16 cellular contexts compared by ENCODE assay signal in the genomic region with DNA sequence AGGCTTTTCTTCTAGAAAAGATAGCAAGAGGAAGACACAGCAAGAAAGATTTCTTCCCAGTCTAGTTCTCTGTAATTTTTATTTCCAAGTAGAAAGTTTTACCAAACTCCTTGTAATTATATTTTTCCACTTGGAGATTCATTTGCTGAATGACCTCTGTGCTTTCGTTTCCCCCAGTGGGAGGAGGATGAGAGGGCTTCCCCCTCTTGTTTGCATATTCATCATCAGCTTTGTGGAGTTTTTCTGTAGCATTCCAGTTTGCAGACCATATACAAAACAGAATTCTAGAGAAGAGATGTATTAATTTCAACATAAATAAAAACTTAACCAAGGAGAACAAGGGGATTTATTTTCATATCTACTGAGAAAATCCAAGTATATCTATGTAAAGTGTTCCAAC. TPM values are rescaled to one million over a fixed set of nuclear protein-coding genes. Genes with fewer than 3 reads are reported as not detected.
A peak's percentile ranks its signal among the peaks of the same experiment; 100 is the strongest.
DNase-seq lines count a peak whose midpoint lies in the region; ATAC-seq and TF ChIP-seq lines count a peak whose summit lies in the region.
"Had no signal": no experiment of that assay in that cellular context is flagged by ENCODE, and none has a peak within 500 bp of the region (broad histone marks: within the 10 kb centered on the region; RNA-seq: fewer than 3 reads in every experiment).

No MANE protein-coding gene starts in this region.

- DNase-seq in GM10266 (ENCODE audit: extremely low spot score) = peak; percentile 21
- DNase-seq in fibroblast of peridontal ligament (ENCODE audit: extremely low read depth) = peak; percentile 8
- no peak for DNase-seq in natural killer cell treated with Interleukin-12 subunit alpha and Interleukin-12 subunit beta and Interleukin-15 and Interleukin-18, amount 100 ng/mL, for 72 hours (ENCODE audit: low spot score)
- no peak for DNase-seq in chondrocyte (ENCODE audit: low spot score)
- no peak for DNase-seq in dedifferentiated amniotic fluid mesenchymal stem cell (ENCODE audit: extremely low spot score)
- DNase-seq: 8988T; CD4-positive, alpha-beta memory T cell; DMS79 treated with DMSO at 0.1 percent for 48 hours; GF-D8; H9 had no signal

- H3K4me1 ChIP-seq in Loucy (ENCODE audit: insufficient read depth, low read length, poor library complexity, severe bottlenecking) = no peaks in the 10 kb centered on the region
- H3K4me1 ChIP-seq: BLaER1 had no signal

- H3K9ac ChIP-seq in Loucy (ENCODE audit: low read depth, low read length, poor library complexity, severe bottlenecking) = no peak overlapping the region
- H3K9ac ChIP-seq: BLaER1 had no signal

- H3K4me3 ChIP-seq in Loucy (ENCODE audit: low read length, poor library complexity, severe bottlenecking) = no peak overlapping the region
- H3K4me3 ChIP-seq: BLaER1 had no signal

- H3K4me3 Mint-ChIP-seq in natural killer cell treated with Interleukin-12 subunit alpha and Interleukin-12 subunit beta and Interleukin-15 and Interleukin-18, amount 100 ng/mL, for 72 hours = peak overlapping the region; percentile 61
- H3K4me3 Mint-ChIP-seq in chondrocyte (ENCODE audit: unreplicated experiment) = no peak overlapping the region
- H3K4me3 Mint-ChIP-seq: CD14-positive monocyte; CD4-positive, alpha-beta memory T cell; H9 had no signal

- H3K36me3 Mint-ChIP-seq in natural killer cell treated with Interleukin-12 subunit alpha and Interleukin-12 subunit beta and Interleukin-15 and Interleukin-18, amount 100 ng/mL, for 72 hours = no peaks in the 10 kb centered on the region
- H3K36me3 Mint-ChIP-seq in chondrocyte (ENCODE audit: low read depth) = peaks cover 2% of the 10 kb centered on the region
- H3K36me3 Mint-ChIP-seq: CD4-positive, alpha-beta memory T cell had no signal

- no peaks in the 10 kb centered on the region for H4K20me1 ChIP-seq in Loucy (ENCODE audit: insufficient read depth, low read length, poor library complexity, severe bottlenecking)
- H4K20me1 ChIP-seq: BLaER1 had no signal

- no peaks in the 10 kb centered on the region for H3K9me2 ChIP-seq in Loucy (replicated peaks; ENCODE audit: low read depth, low read length)

- no peaks in the 10 kb centered on the region for H3F3A ChIP-seq in Loucy (ENCODE audit: low read depth)

- no peaks in the 10 kb centered on the region for H3K27me3 ChIP-seq in Loucy (ENCODE audit: insufficient read depth, low read length, poor library complexity, severe bottlenecking)
- H3K27me3 ChIP-seq: BLaER1 had no signal

- no peaks in the 10 kb centered on the region for H3K79me2 ChIP-seq in Loucy (ENCODE audit: insufficient read depth, low read length)

- peak overlapping the region; percentile 67; the same call in 1 of the 2 replicates for H2AFZ ChIP-seq in Loucy (ENCODE audit: low read length)

- peak overlapping the region in 1 of 2 donors; percentile 67 for H3K27ac Mint-ChIP-seq in natural killer cell treated with Interleukin-12 subunit alpha and Interleukin-12 subunit beta and Interleukin-15 and Interleukin-18, amount 100 ng/mL, for 72 hours
- H3K27ac Mint-ChIP-seq in chondrocyte (ENCODE audit: unreplicated experiment) = no peak overlapping the region
- H3K27ac Mint-ChIP-seq: CD14-positive monocyte; CD4-positive, alpha-beta memory T cell; H9 had no signal

- H3K36me3 ChIP-seq in Loucy (ENCODE audit: insufficient read depth, low read length) = no peaks in the 10 kb centered on the region
- H3K36me3 ChIP-seq: BLaER1 had no signal

- H3K4me2 ChIP-seq in Loucy (ENCODE audit: low read depth, low read length, poor library complexity, severe bottlenecking) = no peak overlapping the region
- H3K4me2 ChIP-seq: BLaER1 had no signal

- TF ChIP-seq CTCF in GM10266 (IDR thresholded peaks at IDR 0.05; ENCODE audit: control insufficient read depth, insufficient read depth, low read depth, missing control alignments) (no peak), Loucy (conservative IDR thresholded peaks at IDR 0.05; ENCODE audit: low read length) (no peak), chondrocyte (IDR thresholded peaks at IDR 0.05) (no peak)

- peaks cover 0 to 4% of the 10 kb centered on the region in 2 donors for H3K27me3 Mint-ChIP-seq in natural killer cell treated with Interleukin-12 subunit alpha and Interleukin-12 subunit beta and Interleukin-15 and Interleukin-18, amount 100 ng/mL, for 72 hours
- no peaks in the 10 kb centered on the region for H3K27me3 Mint-ChIP-seq in chondrocyte (ENCODE audit: low read depth)
- H3K27me3 Mint-ChIP-seq: IgD-negative memory B cell had no signal

- ATAC-seq in natural killer cell treated with Interleukin-12 subunit alpha and Interleukin-12 subunit beta and Interleukin-15 and Interleukin-18, amount 100 ng/mL, for 72 hours = no peak
- no peak for ATAC-seq in HG03039 (IDR thresholded peaks at IDR 0.05; ENCODE audit: unreplicated experiment)
- ATAC-seq: HepG2 had no signal

- no peaks in the 10 kb centered on the region for H3K9me3 Mint-ChIP-seq in natural killer cell treated with Interleukin-12 subunit alpha and Interleukin-12 subunit beta and Interleukin-15 and Interleukin-18, amount 100 ng/mL, for 72 hours
- H3K9me3 Mint-ChIP-seq in chondrocyte (ENCODE audit: low read depth) = no peaks in the 10 kb centered on the region
- H3K9me3 Mint-ChIP-seq: IgD-negative memory B cell had no signal

- peaks cover 10% of the 10 kb centered on the region in 2 donors for H3K4me1 Mint-ChIP-seq in natural killer cell treated with Interleukin-12 subunit alpha and Interleukin-12 subunit beta and Interleukin-15 and Interleukin-18, amount 100 ng/mL, for 72 hours (ENCODE audit: low read depth in 2 of 2)
- H3K4me1 Mint-ChIP-seq in chondrocyte (ENCODE audit: low read depth) = no peaks in the 10 kb centered on the region
- H3K4me1 Mint-ChIP-seq: CD14-positive monocyte; CD4-positive, alpha-beta memory T cell had no signal

- H3K9me3 ChIP-seq in Loucy (ENCODE audit: insufficient read depth, low read depth, low read length) = no peaks in the 10 kb centered on the region

RNA-seq across cellular contexts. Expression of gene RMDN2, which starts 51.3 kb away (rescaled TPM):
- 1 to 10 TPM; 3.2 to 5.5 TPM for total RNA-seq in natural killer cell treated with Interleukin-12 subunit alpha and Interleukin-12 subunit beta and Interleukin-15 and Interleukin-18, amount 100 ng/mL, for 72 hours
- total RNA-seq in chondrocyte = 8.1 to 13.2 TPM (median 8.2 TPM) in 3 replicates

Comparison
In these comparisons a context has a peak if more than half of its experiments do, and no peak if none do; other contexts are left out.
1. DNase-seq: peak in GM10266 (single experiment) and fibroblast of peridontal ligament (single experiment); none in natural killer cell treated with Interleukin-12 subunit alpha and Interleukin-12 subunit beta and Interleukin-15 and Interleukin-18, amount 100 ng/mL, for 72 hours (single experiment), chondrocyte (single experiment) and dedifferentiated amniotic fluid mesenchymal stem cell (single experiment).